Comparison of ENCODE assay signal across 1 cellular context in the genomic region with DNA sequence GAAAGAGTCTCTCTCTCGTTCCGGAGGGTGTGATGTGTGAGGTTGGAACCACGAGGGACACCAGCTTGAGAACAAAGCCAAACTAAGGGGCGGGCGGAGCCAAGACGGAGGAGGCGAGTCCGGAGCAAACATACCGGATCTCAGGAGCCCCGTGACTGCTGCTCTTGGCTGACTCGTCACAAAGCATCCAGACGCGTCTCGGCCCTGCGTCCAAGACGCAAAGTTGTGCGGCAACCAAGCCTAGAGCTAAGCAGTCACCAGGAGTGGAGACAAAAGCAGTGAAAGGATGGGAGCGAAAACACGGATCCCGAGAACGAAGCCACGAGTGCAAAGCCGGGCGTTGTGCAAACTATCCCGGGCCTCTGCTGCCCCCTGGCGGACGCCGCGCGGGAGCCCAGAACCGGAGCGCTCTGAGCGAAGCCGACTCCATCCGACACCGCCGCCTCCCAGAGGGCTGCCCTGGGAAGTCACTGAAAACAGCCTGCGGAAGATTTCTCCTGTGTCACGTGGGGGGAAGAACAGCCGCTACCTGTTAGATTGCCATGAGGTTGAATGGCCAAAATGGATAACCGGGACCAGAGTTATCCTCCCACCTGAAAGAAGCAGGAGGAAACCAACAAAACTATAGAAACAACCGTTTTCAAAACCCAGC.
TF ChIP-seq lines count a peak whose summit lies in the region.

No MANE protein-coding gene starts in this region.

TF ChIP-seq in K562, 482 proteins besides CTCF, POLR2A, EP300 and RAD21 (continued from another document and continues in another):
- TF ChIP-seq, protein P1, sequence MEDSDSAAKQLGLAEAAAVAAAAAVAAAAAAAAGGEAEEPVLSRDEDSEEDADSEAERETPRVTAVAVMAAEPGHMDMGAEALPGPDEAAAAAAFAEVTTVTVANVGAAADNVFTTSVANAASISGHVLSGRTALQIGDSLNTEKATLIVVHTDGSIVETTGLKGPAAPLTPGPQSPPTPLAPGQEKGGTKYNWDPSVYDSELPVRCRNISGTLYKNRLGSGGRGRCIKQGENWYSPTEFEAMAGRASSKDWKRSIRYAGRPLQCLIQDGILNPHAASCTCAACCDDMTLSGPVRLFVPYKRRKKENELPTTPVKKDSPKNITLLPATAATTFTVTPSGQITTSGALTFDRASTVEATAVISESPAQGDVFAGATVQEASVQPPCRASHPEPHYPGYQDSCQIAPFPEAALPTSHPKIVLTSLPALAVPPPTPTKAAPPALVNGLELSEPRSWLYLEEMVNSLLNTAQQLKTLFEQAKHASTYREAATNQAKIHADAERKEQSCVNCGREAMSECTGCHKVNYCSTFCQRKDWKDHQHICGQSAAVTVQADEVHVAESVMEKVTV (CRISPR knock-in tag; IDR thresholded peaks at IDR 0.05): peak; percentile 61
- TF ChIP-seq MAZ (CRISPR knock-in tag; conservative IDR thresholded peaks at IDR 0.05 in 1 of 2, IDR thresholded peaks at IDR 0.05 in 1 of 2): peak in 1 of 2 experiments; percentile 67; a peak in 2 of 4 replicates
- no peak for TF ChIP-seq GABPA (tag; conservative IDR thresholded peaks at IDR 0.05; ENCODE audit: low read depth)
- TF ChIP-seq, protein P2, sequence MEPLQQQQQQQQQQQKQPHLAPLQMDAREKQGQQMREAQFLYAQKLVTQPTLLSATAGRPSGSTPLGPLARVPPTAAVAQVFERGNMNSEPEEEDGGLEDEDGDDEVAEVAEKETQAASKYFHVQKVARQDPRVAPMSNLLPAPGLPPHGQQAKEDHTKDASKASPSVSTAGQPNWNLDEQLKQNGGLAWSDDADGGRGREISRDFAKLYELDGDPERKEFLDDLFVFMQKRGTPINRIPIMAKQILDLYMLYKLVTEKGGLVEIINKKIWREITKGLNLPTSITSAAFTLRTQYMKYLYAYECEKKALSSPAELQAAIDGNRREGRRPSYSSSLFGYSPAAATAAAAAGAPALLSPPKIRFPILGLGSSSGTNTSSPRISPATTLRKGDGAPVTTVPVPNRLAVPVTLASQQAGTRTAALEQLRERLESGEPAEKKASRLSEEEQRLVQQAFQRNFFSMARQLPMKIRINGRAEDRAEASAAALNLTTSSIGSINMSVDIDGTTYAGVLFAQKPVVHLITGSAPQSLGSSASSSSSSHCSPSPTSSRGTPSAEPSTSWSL (CRISPR knock-in tag; IDR thresholded peaks at IDR 0.05; ENCODE audit: borderline replicate concordance): no peak
- TF ChIP-seq ZNF354B (CRISPR knock-in tag; IDR thresholded peaks at IDR 0.05): no peak
- TF ChIP-seq STAG1 (CRISPR knock-in tag; IDR thresholded peaks at IDR 0.05; ENCODE audit: borderline replicate concordance): peak; percentile 50; the same call in 1 of the 2 replicates
- TF ChIP-seq KLF13 (tag; IDR thresholded peaks at IDR 0.05; ENCODE audit: borderline replicate concordance, low read depth): no peak
- TF ChIP-seq, protein P3, sequence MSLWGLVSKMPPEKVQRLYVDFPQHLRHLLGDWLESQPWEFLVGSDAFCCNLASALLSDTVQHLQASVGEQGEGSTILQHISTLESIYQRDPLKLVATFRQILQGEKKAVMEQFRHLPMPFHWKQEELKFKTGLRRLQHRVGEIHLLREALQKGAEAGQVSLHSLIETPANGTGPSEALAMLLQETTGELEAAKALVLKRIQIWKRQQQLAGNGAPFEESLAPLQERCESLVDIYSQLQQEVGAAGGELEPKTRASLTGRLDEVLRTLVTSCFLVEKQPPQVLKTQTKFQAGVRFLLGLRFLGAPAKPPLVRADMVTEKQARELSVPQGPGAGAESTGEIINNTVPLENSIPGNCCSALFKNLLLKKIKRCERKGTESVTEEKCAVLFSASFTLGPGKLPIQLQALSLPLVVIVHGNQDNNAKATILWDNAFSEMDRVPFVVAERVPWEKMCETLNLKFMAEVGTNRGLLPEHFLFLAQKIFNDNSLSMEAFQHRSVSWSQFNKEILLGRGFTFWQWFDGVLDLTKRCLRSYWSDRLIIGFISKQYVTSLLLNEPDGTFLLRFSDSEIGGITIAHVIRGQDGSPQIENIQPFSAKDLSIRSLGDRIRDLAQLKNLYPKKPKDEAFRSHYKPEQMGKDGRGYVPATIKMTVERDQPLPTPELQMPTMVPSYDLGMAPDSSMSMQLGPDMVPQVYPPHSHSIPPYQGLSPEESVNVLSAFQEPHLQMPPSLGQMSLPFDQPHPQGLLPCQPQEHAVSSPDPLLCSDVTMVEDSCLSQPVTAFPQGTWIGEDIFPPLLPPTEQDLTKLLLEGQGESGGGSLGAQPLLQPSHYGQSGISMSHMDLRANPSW (CRISPR knock-in tag; IDR thresholded peaks at IDR 0.05): no peak
- TF ChIP-seq POU5F1 (IDR thresholded peaks at IDR 0.05; ENCODE audit: borderline replicate concordance, low read depth, low read length, partially characterized antibody): no peak
- no peak for TF ChIP-seq JUNB (CRISPR knock-in tag; conservative IDR thresholded peaks at IDR 0.05)
- TF ChIP-seq, protein P4, sequence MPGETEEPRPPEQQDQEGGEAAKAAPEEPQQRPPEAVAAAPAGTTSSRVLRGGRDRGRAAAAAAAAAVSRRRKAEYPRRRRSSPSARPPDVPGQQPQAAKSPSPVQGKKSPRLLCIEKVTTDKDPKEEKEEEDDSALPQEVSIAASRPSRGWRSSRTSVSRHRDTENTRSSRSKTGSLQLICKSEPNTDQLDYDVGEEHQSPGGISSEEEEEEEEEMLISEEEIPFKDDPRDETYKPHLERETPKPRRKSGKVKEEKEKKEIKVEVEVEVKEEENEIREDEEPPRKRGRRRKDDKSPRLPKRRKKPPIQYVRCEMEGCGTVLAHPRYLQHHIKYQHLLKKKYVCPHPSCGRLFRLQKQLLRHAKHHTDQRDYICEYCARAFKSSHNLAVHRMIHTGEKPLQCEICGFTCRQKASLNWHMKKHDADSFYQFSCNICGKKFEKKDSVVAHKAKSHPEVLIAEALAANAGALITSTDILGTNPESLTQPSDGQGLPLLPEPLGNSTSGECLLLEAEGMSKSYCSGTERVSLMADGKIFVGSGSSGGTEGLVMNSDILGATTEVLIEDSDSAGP (CRISPR knock-in tag; IDR thresholded peaks at IDR 0.05): no peak
- TF ChIP-seq, protein P5, sequence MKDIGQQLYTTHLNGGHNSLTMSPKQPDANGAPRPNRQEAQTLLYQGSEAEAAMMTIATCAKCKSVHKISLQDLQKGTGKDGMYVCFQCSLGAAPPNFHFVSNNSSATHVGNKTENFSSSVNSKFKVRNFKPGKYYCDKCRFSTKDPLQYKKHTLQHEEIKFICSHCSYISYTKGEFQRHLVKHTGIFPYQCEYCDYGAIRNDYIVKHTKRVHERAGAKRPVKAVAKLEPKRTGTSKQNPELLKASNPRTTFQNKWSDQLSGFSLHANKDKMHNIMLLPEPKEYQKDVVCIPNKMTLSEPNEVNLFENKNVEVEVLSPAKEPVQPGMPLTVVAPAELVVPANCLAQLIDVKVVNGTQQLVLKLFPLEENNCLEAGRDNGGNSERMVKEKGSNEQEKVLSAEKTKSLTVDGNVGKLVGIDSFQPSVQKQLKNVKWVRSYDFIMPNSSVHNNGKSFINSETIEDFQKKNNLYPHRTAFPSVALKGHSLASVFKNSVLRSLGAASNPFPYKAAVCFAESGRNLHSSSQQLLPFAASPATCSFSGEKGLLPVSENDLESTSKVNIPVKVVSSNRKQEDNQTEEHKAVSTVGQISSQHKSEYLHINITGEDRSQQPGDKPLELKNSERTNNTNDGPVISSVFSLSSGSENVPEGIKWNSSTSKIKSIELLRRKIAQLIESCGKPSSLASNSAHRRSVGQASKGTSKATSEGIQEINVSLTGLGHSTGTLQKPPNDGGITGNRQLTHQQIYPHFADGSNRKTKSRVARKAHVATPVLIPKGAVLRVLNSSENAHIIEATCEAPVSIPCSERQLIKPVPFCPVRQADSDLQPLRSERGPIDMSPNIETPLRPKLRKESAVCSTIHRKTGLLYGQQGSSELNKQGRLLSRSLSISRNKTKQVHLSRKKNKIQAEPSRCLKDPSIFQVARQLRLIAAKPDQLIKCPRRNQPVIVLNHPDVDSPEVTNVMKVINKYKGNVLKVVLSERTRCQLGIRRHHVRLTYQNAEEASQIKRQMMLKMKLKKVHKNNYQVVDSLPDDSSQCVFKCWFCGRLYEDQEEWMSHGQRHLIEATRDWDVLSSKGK (CRISPR knock-in tag; IDR thresholded peaks at IDR 0.05): no peak
- TF ChIP-seq RBM34 (IDR thresholded peaks at IDR 0.05; ENCODE audit: borderline replicate concordance, insufficient read depth, low read length): no peak
- no peak for TF ChIP-seq HEY1 (CRISPR knock-in tag; IDR thresholded peaks at IDR 0.05; ENCODE audit: borderline replicate concordance)
- 0 out of 2 replicates have a peak, but pooled peaks have one; percentile 45 for TF ChIP-seq JUND (IDR thresholded peaks at IDR 0.05; ENCODE audit: borderline replicate concordance, low read depth, low read length)
- no peak; the same call in 2 of the 3 replicates for TF ChIP-seq JUND (tag; IDR thresholded peaks at IDR 0.05; ENCODE audit: borderline replicate concordance, low read depth, low read length)
- TF ChIP-seq RFX5 (IDR thresholded peaks at IDR 0.05; ENCODE audit: low read depth, low read length): no peak
- TF ChIP-seq ZNF586 (CRISPR knock-in tag; conservative IDR thresholded peaks at IDR 0.05): no peak
- TF ChIP-seq TAL1 (IDR thresholded peaks at IDR 0.05): no peak
- TF ChIP-seq ZNF165 (CRISPR knock-in tag; IDR thresholded peaks at IDR 0.05; ENCODE audit: borderline replicate concordance): no peak
- TF ChIP-seq, protein P6, sequence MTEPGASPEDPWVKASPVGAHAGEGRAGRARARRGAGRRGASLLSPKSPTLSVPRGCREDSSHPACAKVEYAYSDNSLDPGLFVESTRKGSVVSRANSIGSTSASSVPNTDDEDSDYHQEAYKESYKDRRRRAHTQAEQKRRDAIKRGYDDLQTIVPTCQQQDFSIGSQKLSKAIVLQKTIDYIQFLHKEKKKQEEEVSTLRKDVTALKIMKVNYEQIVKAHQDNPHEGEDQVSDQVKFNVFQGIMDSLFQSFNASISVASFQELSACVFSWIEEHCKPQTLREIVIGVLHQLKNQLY (CRISPR knock-in tag; conservative IDR thresholded peaks at IDR 0.05): no peak
- TF ChIP-seq, protein P7, sequence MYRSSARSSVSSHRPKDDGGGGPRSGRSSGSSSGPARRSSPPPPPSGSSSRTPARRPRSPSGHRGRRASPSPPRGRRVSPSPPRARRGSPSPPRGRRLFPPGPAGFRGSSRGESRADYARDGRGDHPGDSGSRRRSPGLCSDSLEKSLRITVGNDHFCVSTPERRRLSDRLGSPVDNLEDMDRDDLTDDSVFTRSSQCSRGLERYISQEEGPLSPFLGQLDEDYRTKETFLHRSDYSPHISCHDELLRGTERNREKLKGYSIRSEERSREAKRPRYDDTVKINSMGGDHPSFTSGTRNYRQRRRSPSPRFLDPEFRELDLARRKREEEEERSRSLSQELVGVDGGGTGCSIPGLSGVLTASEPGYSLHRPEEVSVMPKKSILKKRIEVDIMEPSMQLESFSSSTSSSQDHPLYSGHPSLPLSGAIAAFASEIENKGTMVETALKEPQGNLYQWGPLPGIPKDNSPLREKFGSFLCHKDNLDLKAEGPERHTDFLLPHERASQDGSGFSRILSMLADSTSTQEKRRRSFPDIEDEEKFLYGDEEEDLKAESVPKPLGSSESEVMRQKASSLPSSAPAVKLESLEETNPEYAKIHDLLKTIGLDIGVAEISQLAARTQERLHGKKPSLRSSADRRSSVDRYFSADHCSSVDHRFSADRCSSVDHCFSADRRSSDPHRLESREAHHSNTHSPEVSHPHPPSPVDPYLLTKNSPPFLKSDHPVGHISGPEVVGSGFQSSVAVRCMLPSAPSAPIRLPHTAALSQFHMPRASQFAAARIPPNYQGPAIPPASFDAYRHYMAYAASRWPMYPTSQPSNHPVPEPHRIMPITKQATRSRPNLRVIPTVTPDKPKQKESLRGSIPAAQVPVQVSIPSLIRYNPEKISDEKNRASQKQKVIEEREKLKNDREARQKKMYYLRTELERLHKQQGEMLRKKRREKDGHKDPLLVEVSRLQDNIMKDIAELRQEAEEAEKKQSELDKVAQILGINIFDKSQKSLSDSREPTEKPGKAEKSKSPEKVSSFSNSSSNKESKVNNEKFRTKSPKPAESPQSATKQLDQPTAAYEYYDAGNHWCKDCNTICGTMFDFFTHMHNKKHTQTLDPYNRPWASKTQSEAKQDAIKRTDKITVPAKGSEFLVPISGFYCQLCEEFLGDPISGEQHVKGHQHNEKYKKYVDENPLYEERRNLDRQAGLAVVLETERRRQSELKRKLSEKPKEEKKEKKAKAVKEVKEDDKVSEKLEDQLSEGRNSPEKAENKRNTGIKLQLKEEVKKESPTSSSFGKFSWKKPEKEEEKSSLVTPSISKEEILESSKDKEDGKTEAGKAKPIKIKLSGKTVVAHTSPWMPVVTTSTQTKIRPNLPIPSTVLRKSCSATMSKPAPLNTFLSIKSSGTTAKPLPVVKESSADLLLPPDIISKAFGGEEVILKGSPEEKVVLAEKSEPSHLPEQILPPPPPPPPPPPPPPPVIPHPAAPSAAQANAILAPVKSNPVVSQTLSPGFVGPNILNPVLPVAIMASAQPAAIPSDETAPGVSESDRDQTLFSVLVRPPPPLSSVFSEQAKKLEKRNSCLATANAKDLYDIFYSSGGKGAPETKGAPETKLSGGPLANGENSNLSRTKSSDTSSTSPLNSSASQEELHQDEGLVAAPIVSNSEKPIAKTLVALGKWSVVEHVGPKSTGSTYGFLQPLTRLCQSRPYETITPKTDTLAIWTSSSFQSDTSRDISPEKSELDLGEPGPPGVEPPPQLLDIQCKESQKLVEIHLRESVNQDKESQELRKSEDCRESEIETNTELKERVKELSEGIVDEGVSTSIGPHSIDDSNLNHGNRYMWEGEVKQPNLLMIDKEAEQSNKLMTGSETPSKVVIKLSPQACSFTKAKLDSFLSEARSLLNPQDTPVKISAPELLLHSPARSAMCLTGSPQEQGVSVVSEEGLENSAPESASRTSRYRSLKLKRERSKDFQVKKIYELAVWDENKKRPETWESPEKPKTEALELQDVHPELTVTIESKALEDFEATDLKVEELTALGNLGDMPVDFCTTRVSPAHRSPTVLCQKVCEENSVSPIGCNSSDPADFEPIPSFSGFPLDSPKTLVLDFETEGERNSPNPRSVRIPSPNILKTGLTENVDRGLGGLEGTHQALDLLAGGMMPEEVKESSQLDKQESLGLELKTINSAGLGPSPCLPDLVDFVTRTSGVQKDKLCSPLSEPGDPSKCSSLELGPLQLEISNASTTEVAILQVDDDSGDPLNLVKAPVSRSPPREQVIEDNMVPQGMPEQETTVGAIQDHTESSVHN (IDR thresholded peaks at IDR 0.05; ENCODE audit: borderline replicate concordance in 1 of 2, low read depth in 1 of 2): no peak
- no peak for TF ChIP-seq NR2F6 (CRISPR knock-in tag; IDR thresholded peaks at IDR 0.05)
- no peak for TF ChIP-seq ASH1L (IDR thresholded peaks at IDR 0.05; ENCODE audit: borderline replicate concordance, low read depth, partially characterized antibody)
- TF ChIP-seq ETV5 (CRISPR knock-in tag; IDR thresholded peaks at IDR 0.05; ENCODE audit: low read depth): 0 out of 2 replicates have a peak, but pooled peaks have one; percentile 41
- TF ChIP-seq HDAC8 (tag; IDR thresholded peaks at IDR 0.05): no peak
- TF ChIP-seq TEAD4 (IDR thresholded peaks at IDR 0.05; ENCODE audit: low read length): peak; percentile 19; the same call in 1 of the 2 replicates
- TF ChIP-seq TEAD4 (CRISPR knock-in tag; IDR thresholded peaks at IDR 0.05; ENCODE audit: borderline replicate concordance): no peak
- TF ChIP-seq TAF15 (IDR thresholded peaks at IDR 0.05; ENCODE audit: low read depth, low read length): no peak
- TF ChIP-seq ZNF668 (CRISPR knock-in tag; IDR thresholded peaks at IDR 0.05): no peak
- TF ChIP-seq FOS (IDR thresholded peaks at IDR 0.05; ENCODE audit: extremely low read depth, insufficient read length): no peak
- no peak for TF ChIP-seq BRCA1 (IDR thresholded peaks at IDR 0.05)
- TF ChIP-seq BRCA1 (CRISPR knock-in tag; IDR thresholded peaks at IDR 0.05): no peak
- TF ChIP-seq, protein P8, sequence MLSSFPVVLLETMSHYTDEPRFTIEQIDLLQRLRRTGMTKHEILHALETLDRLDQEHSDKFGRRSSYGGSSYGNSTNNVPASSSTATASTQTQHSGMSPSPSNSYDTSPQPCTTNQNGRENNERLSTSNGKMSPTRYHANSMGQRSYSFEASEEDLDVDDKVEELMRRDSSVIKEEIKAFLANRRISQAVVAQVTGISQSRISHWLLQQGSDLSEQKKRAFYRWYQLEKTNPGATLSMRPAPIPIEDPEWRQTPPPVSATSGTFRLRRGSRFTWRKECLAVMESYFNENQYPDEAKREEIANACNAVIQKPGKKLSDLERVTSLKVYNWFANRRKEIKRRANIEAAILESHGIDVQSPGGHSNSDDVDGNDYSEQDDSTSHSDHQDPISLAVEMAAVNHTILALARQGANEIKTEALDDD (IDR thresholded peaks at IDR 0.05): no peak
